ENCODE assay signal across 2 cellular contexts in the genomic region with DNA sequence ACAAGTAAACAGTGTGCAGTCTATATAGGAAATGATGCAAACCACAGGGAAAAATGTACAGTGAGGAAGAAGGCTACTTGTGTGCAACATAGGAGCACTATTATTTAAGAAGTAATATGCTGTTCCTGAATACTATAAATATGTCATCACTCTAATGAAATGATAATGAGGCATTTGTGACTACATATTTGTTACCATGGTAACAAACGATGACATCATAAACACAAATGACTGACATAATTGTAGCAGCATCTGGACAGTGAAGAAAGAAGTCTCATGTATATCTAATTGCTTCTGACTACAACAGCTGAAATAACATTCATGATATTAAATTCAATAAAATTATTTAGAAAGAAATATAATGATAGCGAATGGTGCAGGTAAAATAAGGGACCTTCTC.
TF ChIP-seq lines count a peak whose summit lies in the region.

No MANE protein-coding gene starts in this region.

TF ChIP-seq in HEK293, 187 proteins besides CTCF, POLR2A, EP300 and RAD21 (continued from another document):
- TF ChIP-seq ZNF629 (tag by site-specific recombination; IDR thresholded peaks at IDR 0.05): peak; percentile 62
- TF ChIP-seq, protein P1, sequence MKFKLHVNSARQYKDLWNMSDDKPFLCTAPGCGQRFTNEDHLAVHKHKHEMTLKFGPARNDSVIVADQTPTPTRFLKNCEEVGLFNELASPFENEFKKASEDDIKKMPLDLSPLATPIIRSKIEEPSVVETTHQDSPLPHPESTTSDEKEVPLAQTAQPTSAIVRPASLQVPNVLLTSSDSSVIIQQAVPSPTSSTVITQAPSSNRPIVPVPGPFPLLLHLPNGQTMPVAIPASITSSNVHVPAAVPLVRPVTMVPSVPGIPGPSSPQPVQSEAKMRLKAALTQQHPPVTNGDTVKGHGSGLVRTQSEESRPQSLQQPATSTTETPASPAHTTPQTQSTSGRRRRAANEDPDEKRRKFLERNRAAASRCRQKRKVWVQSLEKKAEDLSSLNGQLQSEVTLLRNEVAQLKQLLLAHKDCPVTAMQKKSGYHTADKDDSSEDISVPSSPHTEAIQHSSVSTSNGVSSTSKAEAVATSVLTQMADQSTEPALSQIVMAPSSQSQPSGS (tag by site-specific recombination; IDR thresholded peaks at IDR 0.05; ENCODE audit: low read depth): peak; percentile 91

TF ChIP-seq in K562, 482 proteins besides CTCF, POLR2A, EP300 and RAD21 (continued from another document):
- TF ChIP-seq, protein P2, sequence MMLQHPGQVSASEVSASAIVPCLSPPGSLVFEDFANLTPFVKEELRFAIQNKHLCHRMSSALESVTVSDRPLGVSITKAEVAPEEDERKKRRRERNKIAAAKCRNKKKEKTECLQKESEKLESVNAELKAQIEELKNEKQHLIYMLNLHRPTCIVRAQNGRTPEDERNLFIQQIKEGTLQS (IDR thresholded peaks at IDR 0.05): peak; percentile 69
- TF ChIP-seq, protein P2 (CRISPR knock-in tag; conservative IDR thresholded peaks at IDR 0.05): no peak
TF ChIP-seq in K562: peak in this region for 2.
